1 cellular context compared by ENCODE assay signal in genomic region chr13:35160921-35161320, GRCh38.
TF ChIP-seq lines count a peak whose summit lies in the region.

No MANE protein-coding gene starts in this region.

TF ChIP-seq in WTC11, 78 proteins besides CTCF, POLR2A, EP300 and RAD21 (continued from another document):
- TF ChIP-seq, protein P1, sequence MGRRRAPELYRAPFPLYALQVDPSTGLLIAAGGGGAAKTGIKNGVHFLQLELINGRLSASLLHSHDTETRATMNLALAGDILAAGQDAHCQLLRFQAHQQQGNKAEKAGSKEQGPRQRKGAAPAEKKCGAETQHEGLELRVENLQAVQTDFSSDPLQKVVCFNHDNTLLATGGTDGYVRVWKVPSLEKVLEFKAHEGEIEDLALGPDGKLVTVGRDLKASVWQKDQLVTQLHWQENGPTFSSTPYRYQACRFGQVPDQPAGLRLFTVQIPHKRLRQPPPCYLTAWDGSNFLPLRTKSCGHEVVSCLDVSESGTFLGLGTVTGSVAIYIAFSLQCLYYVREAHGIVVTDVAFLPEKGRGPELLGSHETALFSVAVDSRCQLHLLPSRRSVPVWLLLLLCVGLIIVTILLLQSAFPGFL (CRISPR knock-in tag; IDR thresholded peaks at IDR 0.05; ENCODE audit: borderline replicate concordance) = no peak
- TF ChIP-seq ZNF121 (CRISPR knock-in tag; IDR thresholded peaks at IDR 0.05) (no peak), SOX15 (CRISPR knock-in tag; IDR thresholded peaks at IDR 0.05) (no peak), RORB (CRISPR knock-in tag; IDR thresholded peaks at IDR 0.05) (no peak), SMAD4 (CRISPR knock-in tag; IDR thresholded peaks at IDR 0.05) (no peak)
